9 cellular contexts compared by ENCODE assay signal in genomic region chr5:64690417-64691151, GRCh38. TPM values are rescaled to one million over a fixed set of nuclear protein-coding genes. Genes with fewer than 3 reads are reported as not detected.
DNase-seq lines count a peak whose midpoint lies in the region; ATAC-seq and TF ChIP-seq lines count a peak whose summit lies in the region.
"Had no signal": no experiment of that assay in that cellular context is flagged by ENCODE, and none has a peak within 500 bp of the region (broad histone marks: within the 10 kb centered on the region; RNA-seq: fewer than 3 reads in every experiment).

Gene SHISAL2B, plus strand, starts transcription at chr5:64690503. Its CDS starts 121 bp downstream, at chr5:64690624.

- H3K27me3 Mint-ChIP-seq in progenitor cell of endocrine pancreas (peaks cover 65% of the 10 kb centered on the region), immature natural killer cell (ENCODE audit: low read depth in 3 of 3) (peaks cover 6 to 19% (median 8%) of the 10 kb centered on the region in 3 donors)

- no peak for TF ChIP-seq CTCF in AG04449 (IDR thresholded peaks at IDR 0.05; ENCODE audit: insufficient read depth, low read length, missing control alignments)
- TF ChIP-seq CTCF in fibroblast of mammary gland (conservative IDR thresholded peaks at IDR 0.05; ENCODE audit: control insufficient read depth, insufficient read depth, low read depth, low read length): no peak
- TF ChIP-seq CTCF in progenitor cell of endocrine pancreas (IDR thresholded peaks at IDR 0.05; ENCODE audit: unreplicated experiment): no peak

- POLR2A ChIA-PET in AG04449 (lab: Yijun Ruan, JAX): no interaction called here

- H3K36me3 Mint-ChIP-seq in progenitor cell of endocrine pancreas (ENCODE audit: insufficient read depth) (no peaks in the 10 kb centered on the region), immature natural killer cell (no peaks in the 10 kb centered on the region)
- H3K36me3 Mint-ChIP-seq: activated naive CD4-positive, alpha-beta T cell treated with anti-CD3 and anti-CD28 coated beads, Interleukin-2, amount 50 U/mL, for 72 hours had no signal

- no peak for DNase-seq in AG04449 (ENCODE audit: low read depth, low spot score)
- peak; percentile 19 for DNase-seq in SKM-1 (lab: John Stamatoyannopoulos, UW; ENCODE audit: unreplicated experiment)
- peak; percentile 6 for DNase-seq in fibroblast of mammary gland (ENCODE audit: low read depth)
- peak; percentile 36 for DNase-seq in progenitor cell of endocrine pancreas (ENCODE audit: low spot score, unreplicated experiment)
- DNase-seq in immature natural killer cell: no peak

- H3K27ac Mint-ChIP-seq in progenitor cell of endocrine pancreas: no peak within 1 kb of the TSS
- no peak within 1 kb of the TSS for H3K27ac Mint-ChIP-seq in immature natural killer cell
- H3K27ac Mint-ChIP-seq: activated naive CD4-positive, alpha-beta T cell treated with anti-CD3 and anti-CD28 coated beads, Interleukin-2, amount 50 U/mL, for 72 hours had no signal

- peaks cover 3% of the 10 kb centered on the region for H3K9me3 Mint-ChIP-seq in progenitor cell of endocrine pancreas (ENCODE audit: low read depth)
- H3K9me3 Mint-ChIP-seq in immature natural killer cell: peaks cover 0 to 4% (median 0%) of the 10 kb centered on the region in 6 donors
- H3K9me3 Mint-ChIP-seq: activated naive CD4-positive, alpha-beta T cell treated with anti-CD3 and anti-CD28 coated beads, Interleukin-2, amount 50 U/mL, for 72 hours had no signal

- H3K4me3 Mint-ChIP-seq in progenitor cell of endocrine pancreas (ENCODE audit: low read depth) (peak within 1 kb of the TSS; percentile 66), immature natural killer cell (no peak within 1 kb of the TSS)

- CTCF ChIA-PET in AG04449 (lab: Yijun Ruan, JAX): interaction anchor here (0.9 to 1.4 kb wide), 2 partner anchors 42 to 94 kb away, joined by 3 read pairs; no protein-coding TSS in a partner anchor

- peaks cover 4% of the 10 kb centered on the region for H3K4me1 Mint-ChIP-seq in progenitor cell of endocrine pancreas (ENCODE audit: low read depth)
- peaks cover 3 to 6% of the 10 kb centered on the region in 2 donors for H3K4me1 Mint-ChIP-seq in immature natural killer cell

- ATAC-seq in GM19372 (IDR thresholded peaks at IDR 0.05; ENCODE audit: low read depth, unreplicated experiment) (peak; percentile 46), GM21515 (IDR thresholded peaks at IDR 0.05; ENCODE audit: unreplicated experiment) (no peak), HG03521 (IDR thresholded peaks at IDR 0.05; ENCODE audit: unreplicated experiment) (no peak)

- H3K4me3 ChIP-seq in AG04449 (ENCODE audit: low read depth, low read length): peak within 1 kb of the TSS; percentile 34
- peak within 1 kb of the TSS; percentile 1 for H3K4me3 ChIP-seq in fibroblast of mammary gland (ENCODE audit: control insufficient read depth, low read depth, low read length)

RNA-seq across cellular contexts. Expression of gene SHISAL2B, which starts in this region (rescaled TPM):
- total RNA-seq in progenitor cell of endocrine pancreas: 0.51 TPM in 1 of 2 replicates, not detected in the other
- not detected for polyA plus RNA-seq in immature natural killer cell
- total RNA-seq: activated naive CD4-positive, alpha-beta T cell treated with anti-CD3 and anti-CD28 coated beads, Interleukin-2, amount 50 U/mL, for 72 hours had no signal

Comparison
In these comparisons a context has a peak if more than half of its experiments do, and no peak if none do; other contexts are left out.
1. Peak in DNase-seq in progenitor cell of endocrine pancreas; RNA of the gene not detected or under 1 TPM.
2. DNase-seq: peak in SKM-1 (single experiment) and fibroblast of mammary gland (single experiment); none in AG04449 (single experiment) and immature natural killer cell (0 of 3).